Comparison of ENCODE assay signal across 15 cellular contexts in the genomic region with DNA sequence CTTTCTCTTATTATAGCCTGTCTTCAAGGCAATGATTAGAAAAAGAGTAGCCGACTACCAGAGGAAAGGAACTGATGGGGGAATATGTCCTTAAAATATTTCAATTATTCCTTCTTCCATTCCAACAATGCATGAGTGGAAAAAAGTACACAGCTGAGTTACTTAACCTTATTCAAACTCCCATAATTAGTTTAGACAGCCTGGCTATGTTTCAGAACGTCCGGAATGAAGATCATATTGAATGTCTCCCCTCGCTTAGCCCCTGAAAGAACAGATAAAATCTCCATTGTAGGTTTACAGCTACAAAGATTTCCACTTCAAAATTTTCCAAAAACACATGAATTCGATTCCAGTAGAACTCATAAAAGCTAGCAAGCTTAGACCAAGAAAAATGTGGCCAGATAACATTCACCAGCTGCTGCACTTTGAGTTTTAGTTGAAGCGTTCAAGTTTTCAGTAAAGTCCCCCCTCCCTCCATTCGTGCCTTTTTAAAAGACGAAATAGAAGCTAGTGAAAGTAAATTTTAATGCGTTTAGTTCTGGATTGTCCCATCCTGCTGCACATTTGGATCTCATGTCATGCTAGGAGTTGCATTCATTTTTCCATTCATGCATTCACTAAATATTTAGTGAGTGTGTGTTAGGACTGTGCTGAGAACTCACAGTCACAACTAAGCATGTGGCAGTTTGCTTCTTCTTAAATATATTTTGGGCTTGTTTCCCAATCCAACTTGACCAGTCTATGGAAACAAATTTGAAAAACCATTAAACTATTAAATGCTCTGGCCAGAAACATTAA. TPM values are rescaled to one million over a fixed set of nuclear protein-coding genes. Genes with fewer than 3 reads are reported as not detected.
A peak's percentile ranks its signal among the peaks of the same experiment; 100 is the strongest.
DNase-seq lines count a peak whose midpoint lies in the region; TF ChIP-seq lines count a peak whose summit lies in the region.
"Had no signal": no experiment of that assay in that cellular context is flagged by ENCODE, and none has a peak within 500 bp of the region (broad histone marks: within the 10 kb centered on the region; RNA-seq: fewer than 3 reads in every experiment).

No MANE protein-coding gene starts in this region.

- CTCF ChIA-PET in AG04450 (lab: Charles Lee): interaction anchor here (1.1 kb wide), 1 partner anchor 278 kb away, joined by 3 read pairs; no protein-coding TSS in a partner anchor

- no peaks in the 10 kb centered on the region for H3K27me3 ChIP-seq in AG04450 (ENCODE audit: control insufficient read depth, insufficient read depth, low read length)
- H3K27me3 ChIP-seq in ascending aorta: no peaks in the 10 kb centered on the region
- no peaks in the 10 kb centered on the region for H3K27me3 ChIP-seq in Karpas-422 (ENCODE audit: low read length)
- H3K27me3 ChIP-seq: gastrocnemius medialis, upper lobe of left lung had no signal

- POLR2A ChIA-PET in AG04450 (lab: Yijun Ruan, JAX): no interaction called here

- no peak for DNase-seq in AG04450 (ENCODE audit: low read depth, low spot score)
- DNase-seq in ascending aorta (ENCODE audit: low spot score in 2 of 2): no peak
- peak; percentile 74 for DNase-seq in foreskin melanocyte
- peak; percentile 26 for DNase-seq in pons (ENCODE audit: low spot score)
- DNase-seq in NCI-H1092 (lab: John Stamatoyannopoulos, UW): no peak
- no peak for DNase-seq in GDM1 (lab: John Stamatoyannopoulos, UW)
- no peak for DNase-seq in activated naive CD4-positive, alpha-beta T cell treated with Interleukin-2 at 50 U/mL for 16 hours
- no peak for DNase-seq in Karpas-422
- DNase-seq: activated CD4-positive, alpha-beta T cell treated with anti-CD3 and anti-CD28 coated beads for 4 hours; central memory CD4-positive, alpha-beta T cell; gastrocnemius medialis; KG1; lower lobe of right lung; NCI-H2081; upper lobe of left lung had no signal

- no peaks in the 10 kb centered on the region for H3K9me3 ChIP-seq in AG04450 (ENCODE audit: control insufficient read depth, insufficient read depth, low read length)
- H3K9me3 ChIP-seq in ascending aorta: no peaks in the 10 kb centered on the region
- H3K9me3 ChIP-seq in Karpas-422 (ENCODE audit: low read length): no peaks in the 10 kb centered on the region
- H3K9me3 ChIP-seq: gastrocnemius medialis, lower lobe of right lung, upper lobe of left lung had no signal

- H4K20me1 ChIP-seq in Karpas-422 (ENCODE audit: insufficient read depth, low read depth, low read length): no peaks in the 10 kb centered on the region

- no peak overlapping the region for H3K4me2 ChIP-seq in Karpas-422 (ENCODE audit: low read depth, low read length, poor library complexity, severe bottlenecking)

- no peak for TF ChIP-seq CTCF in AG04450 (IDR thresholded peaks at IDR 0.05; ENCODE audit: low read depth, low read length)
- TF ChIP-seq CTCF in ascending aorta (IDR thresholded peaks at IDR 0.05): no peak

- H3K4me3 ChIP-seq in AG04450 (ENCODE audit: low read depth, low read length): no peak overlapping the region
- peak overlapping the region in 1 of 2 donors; percentile 37 for H3K4me3 ChIP-seq in ascending aorta
- H3K4me3 ChIP-seq in Karpas-422 (ENCODE audit: low read length): no peak overlapping the region
- H3K4me3 ChIP-seq: gastrocnemius medialis, lower lobe of right lung, upper lobe of left lung had no signal

- H3K4me1 ChIP-seq in ascending aorta (peaks cover 0 to 14% of the 10 kb centered on the region in 2 donors), Karpas-422 (ENCODE audit: low read length) (no peaks in the 10 kb centered on the region)
- H3K4me1 ChIP-seq: lower lobe of right lung, upper lobe of left lung had no signal

- no peaks in the 10 kb centered on the region for H3K36me3 ChIP-seq in ascending aorta
- no peaks in the 10 kb centered on the region for H3K36me3 ChIP-seq in Karpas-422 (ENCODE audit: insufficient read depth, low read length)
- H3K36me3 ChIP-seq: gastrocnemius medialis, lower lobe of right lung, upper lobe of left lung had no signal

- no peak overlapping the region for H2AFZ ChIP-seq in Karpas-422 (ENCODE audit: low read length)

- H3K79me2 ChIP-seq in Karpas-422 (ENCODE audit: low read length): no peaks in the 10 kb centered on the region

- H3K9me2 ChIP-seq in Karpas-422 (replicated peaks; ENCODE audit: insufficient read depth, low read length): no peaks in the 10 kb centered on the region

- no peak overlapping the region for H3K9ac ChIP-seq in Karpas-422 (ENCODE audit: low read length)

- peak overlapping the region; percentile 40 for H3K27ac ChIP-seq in AG04450 (ENCODE audit: low read depth, low read length)
- peak overlapping the region; percentile 48 to 82 for H3K27ac ChIP-seq in ascending aorta
- H3K27ac ChIP-seq in Karpas-422 (ENCODE audit: low read length): no peak overlapping the region
- H3K27ac ChIP-seq: gastrocnemius medialis, lower lobe of right lung had no signal

- intact Hi-C loops in ascending aorta (cut with DNase I): no loop called here

RNA-seq across cellular contexts. Expression of a gene that starts 29.4 kb away (rescaled TPM):
- 21.4 and 31.7 TPM in 2 replicates for polyA plus RNA-seq in AG04450 (2011; rRNA removed)
- 9.4 and 21.1 TPM in 2 replicates for polyA minus RNA-seq in AG04450 (2011; rRNA and poly(A)+ RNA removed)
- total RNA-seq in ascending aorta: 2.3 TPM
- total RNA-seq in Karpas-422 (2014; rRNA removed; shearing (Covaris generic); ENCODE audit: low replicate concordance): 21.4 and 29.0 TPM in 2 replicates

Comparison
In these comparisons a context has a peak if more than half of its experiments do, and no peak if none do; other contexts are left out.
1. DNase-seq: peak in foreskin melanocyte (single experiment) and pons (single experiment); none in AG04450 (single experiment), ascending aorta (0 of 2), NCI-H1092 (single experiment), GDM1 (single experiment), activated naive CD4-positive, alpha-beta T cell treated with Interleukin-2 at 50 U/mL for 16 hours (single experiment) and Karpas-422 (single experiment).